Comparison of ENCODE assay signal across 8 cellular contexts in genomic region chr12:108618953-108619274, GRCh38. TPM values are rescaled to one million over a fixed set of nuclear protein-coding genes. Genes with fewer than 3 reads are reported as not detected.
DNase-seq lines count a peak whose midpoint lies in the region; ATAC-seq, FAIRE-seq and TF ChIP-seq lines count a peak whose summit lies in the region.
"Not testable (repeated sequence)": the region's sequence is repeated elsewhere in the genome, so short reads cannot be mapped to it uniquely, and the experiment has no call there.
"Had no signal": no experiment of that assay in that cellular context is flagged by ENCODE, and none has a peak within 500 bp of the region (broad histone marks: within the 10 kb centered on the region; RNA-seq: fewer than 3 reads in every experiment).

No MANE protein-coding gene starts in this region.

- peaks cover 16 to 24% of the 10 kb centered on the region in 2 experiments; a peak in 3 of 5 replicates for H3K4me1 ChIP-seq in K562 (replicated peaks in 1 of 2; ENCODE audit: control insufficient read depth in 2 of 2, insufficient read depth in 2 of 2, low read length in 2 of 2)

- not testable (repeated sequence) for TF ChIP-seq EP300 in K562 (IDR thresholded peaks at IDR 0.05; ENCODE audit: low read length)

- peak overlapping the region; percentile 84 for H3K27ac Mint-ChIP-seq in CD4-positive, alpha-beta T cell
- peak overlapping the region in 2 of 3 donors; percentile 74 to 96 for H3K27ac Mint-ChIP-seq in IgD-negative memory B cell
- H3K27ac Mint-ChIP-seq in T-helper 17 cell = peak overlapping the region; percentile 96
- H3K27ac Mint-ChIP-seq in activated T-cell treated with anti-CD3 and anti-CD28 coated beads, Interleukin-2, amount 50 U/mL, for 24 hours = peak overlapping the region; percentile 32
- peak overlapping the region; percentile 88 to 98 (median 95) for H3K27ac Mint-ChIP-seq in immature natural killer cell
- H3K27ac Mint-ChIP-seq in natural killer cell treated with Interleukin-12 subunit alpha and Interleukin-12 subunit beta and Interleukin-15 and Interleukin-18, amount 100 ng/mL, for 72 hours = peak overlapping the region; percentile 92 to 100

- CTCF ChIA-PET in CD4-positive, alpha-beta T cell (lab: Charles Lee) = interaction anchor here (1.1 to 7.0 kb wide), 10 partner anchors 13 to 186 kb away, joined by 3 to 128 read pairs (median 12); partner anchors contain the start of genes ISCU and SELPLG
- CTCF ChIA-PET in K562 (lab: Yijun Ruan, JAX; ENCODE audit: low intra/inter-chr PET ratio) = interaction anchor here (2.9 kb wide), 1 partner anchor 55 kb away, joined by 30 read pairs; the partner anchor contains the start of gene ISCU

- WGBS in K562 (ENCODE audit: insufficient coverage, low coverage, missing lambda C conversion rate) = 92% methylated on average over 4 of the region's 4 CpGs

- FAIRE-seq in K562 (lab: Jason Lieb, UNC) = not testable (repeated sequence)

- not testable (repeated sequence) for H3K9me1 ChIP-seq in K562 (ENCODE audit: control insufficient read depth, insufficient read depth, low read length)

- not testable (repeated sequence) for TF ChIP-seq RAD21 in K562 (CRISPR knock-in tag; conservative IDR thresholded peaks at IDR 0.05 in 1 of 2, IDR thresholded peaks at IDR 0.05 in 1 of 2)

- not testable (repeated sequence) for BruUV-seq in K562 (replicated peaks; lab: Mats Ljungman, UMichigan)

- intact Hi-C loops in CD4-positive, alpha-beta T cell (cut with DNase I, micrococcal nuclease) = loop anchor here (1.0 to 5.0 kb wide), 6 partner anchors 10 to 184 kb away; partner anchors contain the start of genes FICD (in 1 of the 2) and SELPLG (in 1 of the 2)
- intact Hi-C loops in K562 (cut with micrococcal nuclease) = loop anchor here (1.0 kb wide), 3 partner anchors 22 to 100 kb away; no protein-coding TSS in a partner anchor

- peak overlapping the region; percentile 80 for H3K27ac ChIP-seq in CD4-positive, alpha-beta T cell (ENCODE audit: low read depth, low read length)
- not testable (repeated sequence) for H3K27ac ChIP-seq in K562 (ENCODE audit: extremely low read depth, low read depth, low read length)

- not testable (repeated sequence) for H3K9me3 ChIP-seq in CD4-positive, alpha-beta T cell (ENCODE audit: control insufficient read depth, low read length); T-helper 17 cell (ENCODE audit: control insufficient read depth, low read length, poor library complexity, severe bottlenecking); K562 (replicated peaks; ENCODE audit: control insufficient read depth, insufficient read depth, low read depth, low read length)

- H3K27me3 ChIP-seq in CD4-positive, alpha-beta T cell (ENCODE audit: control insufficient read depth, insufficient read depth, low read length); K562 (ENCODE audit: control insufficient read depth in 2 of 2, insufficient read depth in 2 of 2, low read length in 2 of 2): not testable (repeated sequence)

- H3K9ac ChIP-seq in K562 (ENCODE audit: insufficient read depth in 1 of 2, low read depth in 2 of 2, low read length in 2 of 2) = not testable (repeated sequence)

- in situ Hi-C loops in K562 (cut with MboI) = loop anchor here (5.0 kb wide), 1 partner anchor 52 kb away; no protein-coding TSS in a partner anchor

- not testable (repeated sequence) for H3K4me3 Mint-ChIP-seq in CD4-positive, alpha-beta T cell; T-helper 17 cell; activated T-cell treated with anti-CD3 and anti-CD28 coated beads, Interleukin-2, amount 50 U/mL, for 24 hours
- H3K4me3 Mint-ChIP-seq in IgD-negative memory B cell (peak overlapping the region in 1 of 4 donors; percentile 55), immature natural killer cell (peak overlapping the region in 1 of 5 donors; percentile 63)
- peak overlapping the region; percentile 26 for H3K4me3 Mint-ChIP-seq in natural killer cell treated with Interleukin-12 subunit alpha and Interleukin-12 subunit beta and Interleukin-15 and Interleukin-18, amount 100 ng/mL, for 72 hours

- not testable (repeated sequence) for TF ChIP-seq CTCF in CD4-positive, alpha-beta T cell (IDR thresholded peaks at IDR 0.05); K562 (IDR thresholded peaks at IDR 0.05 in 2 of 3, conservative IDR thresholded peaks at IDR 0.05 in 1 of 3; ENCODE audit: insufficient read depth in 2 of 3, low read depth in 1 of 3, low read length in 3 of 3)

- H3K36me3 ChIP-seq in K562 (ENCODE audit: control insufficient read depth, insufficient read depth, low read length) = not testable (repeated sequence)

- not testable (repeated sequence) for H3K27me3 Mint-ChIP-seq in CD4-positive, alpha-beta T cell; IgD-negative memory B cell; T-helper 17 cell; activated T-cell treated with anti-CD3 and anti-CD28 coated beads, Interleukin-2, amount 50 U/mL, for 24 hours; natural killer cell treated with Interleukin-12 subunit alpha and Interleukin-12 subunit beta and Interleukin-15 and Interleukin-18, amount 100 ng/mL, for 72 hours
- peaks cover 4 to 10% (median 5%) of the 10 kb centered on the region in 3 donors for H3K27me3 Mint-ChIP-seq in immature natural killer cell (ENCODE audit: low read depth in 3 of 3)

- TF ChIP-seq POLR2A in K562 (conservative IDR thresholded peaks at IDR 0.05) = not testable (repeated sequence)

- POLR2A ChIA-PET in CD4-positive, alpha-beta T cell (lab: Charles Lee) = interaction anchor here (0.8 to 8.6 kb wide), 10 partner anchors 8 to 66 kb away, joined by 3 to 186 read pairs (median 16); partner anchors contain the start of genes ISCU, SART3 and SELPLG
- POLR2A ChIA-PET in K562 (lab: Yijun Ruan, JAX) = interaction anchor here (0.5 to 2.1 kb wide), 4 partner anchors 10 to 107 kb away, joined by 3 to 16 read pairs (median 3); no protein-coding TSS in a partner anchor

- DNase-seq in CD4-positive, alpha-beta T cell; T-helper 17 cell; activated T-cell treated with anti-CD3 and anti-CD28 coated beads, Interleukin-2, amount 50 U/mL, for 24 hours; K562 (ENCODE audit: extremely low read depth in 1 of 4, low spot score in 3 of 4); immature natural killer cell; natural killer cell treated with Interleukin-12 subunit alpha and Interleukin-12 subunit beta and Interleukin-15 and Interleukin-18, amount 100 ng/mL, for 72 hours (ENCODE audit: low spot score): not testable (repeated sequence)

- peaks cover 79% of the 10 kb centered on the region for H3K36me3 Mint-ChIP-seq in CD4-positive, alpha-beta T cell (ENCODE audit: low read depth)
- H3K36me3 Mint-ChIP-seq in IgD-negative memory B cell = not testable (repeated sequence)
- peaks cover 11% of the 10 kb centered on the region for H3K36me3 Mint-ChIP-seq in T-helper 17 cell (ENCODE audit: low read depth)
- H3K36me3 Mint-ChIP-seq in activated T-cell treated with anti-CD3 and anti-CD28 coated beads, Interleukin-2, amount 50 U/mL, for 24 hours (ENCODE audit: low read depth) = peaks cover 45% of the 10 kb centered on the region
- H3K36me3 Mint-ChIP-seq in immature natural killer cell = peaks cover 18 to 52% (median 28%) of the 10 kb centered on the region in 3 donors
- peaks cover 33% of the 10 kb centered on the region for H3K36me3 Mint-ChIP-seq in natural killer cell treated with Interleukin-12 subunit alpha and Interleukin-12 subunit beta and Interleukin-15 and Interleukin-18, amount 100 ng/mL, for 72 hours

- peaks cover 59% of the 10 kb centered on the region for H3K4me1 Mint-ChIP-seq in CD4-positive, alpha-beta T cell (ENCODE audit: low read depth)
- H3K4me1 Mint-ChIP-seq in IgD-negative memory B cell = peaks cover 26 to 46% (median 29%) of the 10 kb centered on the region in 3 donors
- H3K4me1 Mint-ChIP-seq in T-helper 17 cell = peaks cover 57% of the 10 kb centered on the region
- peaks cover 50% of the 10 kb centered on the region for H3K4me1 Mint-ChIP-seq in activated T-cell treated with anti-CD3 and anti-CD28 coated beads, Interleukin-2, amount 50 U/mL, for 24 hours (ENCODE audit: low read depth)
- peaks cover 80 to 88% of the 10 kb centered on the region in 2 donors for H3K4me1 Mint-ChIP-seq in immature natural killer cell
- peaks cover 71 to 84% of the 10 kb centered on the region in 2 donors for H3K4me1 Mint-ChIP-seq in natural killer cell treated with Interleukin-12 subunit alpha and Interleukin-12 subunit beta and Interleukin-15 and Interleukin-18, amount 100 ng/mL, for 72 hours (ENCODE audit: low read depth in 2 of 2)

- H3K4me3 ChIP-seq in K562 = not testable (repeated sequence)

- not testable (repeated sequence) for H3K9me3 Mint-ChIP-seq in CD4-positive, alpha-beta T cell; IgD-negative memory B cell; immature natural killer cell; natural killer cell treated with Interleukin-12 subunit alpha and Interleukin-12 subunit beta and Interleukin-15 and Interleukin-18, amount 100 ng/mL, for 72 hours
- peaks cover 12% of the 10 kb centered on the region for H3K9me3 Mint-ChIP-seq in activated T-cell treated with anti-CD3 and anti-CD28 coated beads, Interleukin-2, amount 50 U/mL, for 24 hours

- H2AFZ ChIP-seq in K562 (ENCODE audit: low read depth, low read length) = peak overlapping the region; percentile 43; the same call in 1 of the 2 replicates

- not testable (repeated sequence) for H3K79me2 ChIP-seq in K562 (ENCODE audit: control insufficient read depth, insufficient read depth, low read length)

- H3K4me2 ChIP-seq in K562 (ENCODE audit: insufficient read depth, low read length) = not testable (repeated sequence)

- H4K20me1 ChIP-seq in K562 (replicated peaks; ENCODE audit: control insufficient read depth, insufficient read depth, low read length) = not testable (repeated sequence)

- not testable (repeated sequence) for ATAC-seq in CD4-positive, alpha-beta T cell (ENCODE audit: poor library complexity); T-helper 17 cell; K562; natural killer cell treated with Interleukin-12 subunit alpha and Interleukin-12 subunit beta and Interleukin-15 and Interleukin-18, amount 100 ng/mL, for 72 hours

RNA-seq across cellular contexts. Expression of gene SELPLG, which starts 14.8 kb away (rescaled TPM):
- 10 to 100 TPM; 25.7 to 27.8 TPM for total RNA-seq in CD4-positive, alpha-beta T cell
- polyA plus RNA-seq in IgD-negative memory B cell = 37.0 TPM
- 100 to 1,000 TPM in 1 of 2 donors, 10 to 100 TPM in 1; 91.3 to 131 TPM for total RNA-seq in T-helper 17 cell
- total RNA-seq in K562 (2011; cell fraction: chromatin; rRNA removed; ENCODE audit: low replicate concordance) = 0.35 and 0.79 TPM in 2 replicates
- total RNA-seq in K562 (2011; cell fraction: nucleolus; rRNA removed) = 1.1 and 1.5 TPM in 2 replicates
- 0.59 and 0.69 TPM in 2 replicates for total RNA-seq in K562 (2011; cell fraction: nucleoplasm; rRNA removed)
- total RNA-seq in K562 (2014; rRNA removed) = 1.7 and 3.4 TPM in 2 replicates
- total RNA-seq in K562 (2014; rRNA removed; fragmentation: Illumina TruSeq; extraction: Trizol) = 0.54 and 0.76 TPM in 2 replicates
- 10.2 TPM in 2 replicates for total RNA-seq in K562 (2015; rRNA removed; fragmentation: Illumina TruSeq; extraction: Trizol)
- total RNA-seq in K562 (2021) = 2.2 and 2.5 TPM in 2 replicates
- 1.4 and 1.6 TPM in 2 replicates for polyA plus RNA-seq in K562 (2011; rRNA removed)
- polyA plus RNA-seq in K562 (2011; cell fraction: cytosol; rRNA removed) = 1.9 and 6.8 TPM in 2 replicates
- 0.60 and 0.92 TPM in 2 replicates for polyA plus RNA-seq in K562 (2011; cell fraction: nucleus; rRNA removed)
- 9.4 and 9.9 TPM in 2 replicates for polyA plus RNA-seq in K562 (2012)
- polyA plus RNA-seq in K562 (2014; fragmentation: Illumina TruSeq; extraction: Trizol) = 3.3 and 3.9 TPM in 2 replicates
- polyA plus RNA-seq in K562 (2014; fragmentation: Nextera tagmentation; extraction: Ambion mirVana) = under 1 TPM; 0.22 to 0.34 TPM
- 1.2 and 2.8 TPM in 2 replicates for polyA plus RNA-seq in K562 (2014; rRNA removed)
- polyA minus RNA-seq in K562 (2011; rRNA and poly(A)+ RNA removed) = 0.48 and 1.1 TPM in 2 replicates
- polyA minus RNA-seq in K562 (2011; cell fraction: cytosol; rRNA and poly(A)+ RNA removed) = 0.91 and 0.95 TPM in 2 replicates
- polyA minus RNA-seq in K562 (2011; cell fraction: nucleus; rRNA and poly(A)+ RNA removed) = 0.27 and 0.44 TPM in 2 replicates
- polyA plus RNA-seq in immature natural killer cell = 100 to 1,000 TPM; 429 to 815 (median 508) TPM
- 10 to 100 TPM; 26.5 to 34.6 TPM for total RNA-seq in natural killer cell treated with Interleukin-12 subunit alpha and Interleukin-12 subunit beta and Interleukin-15 and Interleukin-18, amount 100 ng/mL, for 72 hours
- total RNA-seq: NCI-H460 had no signal

RNA-seq across cellular contexts. Expression of gene TMEM119, which starts 21.0 kb away (rescaled TPM):
- 1 to 10 TPM; 2.1 to 2.6 TPM for total RNA-seq in CD4-positive, alpha-beta T cell
- 0.33 TPM for polyA plus RNA-seq in IgD-negative memory B cell
- 1 to 10 TPM; 3.9 to 5.0 TPM for total RNA-seq in T-helper 17 cell
- not detected in 2 replicates for total RNA-seq in K562 (2011; cell fraction: chromatin; rRNA removed; ENCODE audit: low replicate concordance)
- not detected in 2 replicates for total RNA-seq in K562 (2011; cell fraction: nucleolus; rRNA removed)
- total RNA-seq in K562 (2011; cell fraction: nucleoplasm; rRNA removed) = not detected in 2 replicates
- total RNA-seq in K562 (2014; rRNA removed) = not detected in 2 replicates
- total RNA-seq in K562 (2014; rRNA removed; fragmentation: Illumina TruSeq; extraction: Trizol) = not detected in 2 replicates
- total RNA-seq in K562 (2015; rRNA removed; fragmentation: Illumina TruSeq; extraction: Trizol) = not detected in 2 replicates
- 0.18 TPM in 1 of 2 replicates, not detected in the other for total RNA-seq in K562 (2021)
- not detected in 2 replicates for polyA plus RNA-seq in K562 (2011; rRNA removed)
- polyA plus RNA-seq in K562 (2011; cell fraction: cytosol; rRNA removed) = 0.01 TPM in 1 of 2 replicates, not detected in the other
- polyA plus RNA-seq in K562 (2011; cell fraction: nucleus; rRNA removed) = not detected in 2 replicates
- 0.11 TPM in 1 of 2 replicates, not detected in the other for polyA plus RNA-seq in K562 (2012)
- not detected in 2 replicates for polyA plus RNA-seq in K562 (2014; fragmentation: Illumina TruSeq; extraction: Trizol)
- not detected for polyA plus RNA-seq in K562 (2014; fragmentation: Nextera tagmentation; extraction: Ambion mirVana)
- not detected in 2 replicates for polyA plus RNA-seq in K562 (2014; rRNA removed)
- not detected in 2 replicates for polyA minus RNA-seq in K562 (2011; rRNA and poly(A)+ RNA removed)
- not detected in 2 replicates for polyA minus RNA-seq in K562 (2011; cell fraction: cytosol; rRNA and poly(A)+ RNA removed)
- polyA minus RNA-seq in K562 (2011; cell fraction: nucleus; rRNA and poly(A)+ RNA removed) = not detected in 2 replicates
- polyA plus RNA-seq in immature natural killer cell = under 1 TPM in 1 of 3 donors, not detected in 2; 0.47 TPM
- not detected for total RNA-seq in natural killer cell treated with Interleukin-12 subunit alpha and Interleukin-12 subunit beta and Interleukin-15 and Interleukin-18, amount 100 ng/mL, for 72 hours
- total RNA-seq: NCI-H460 had no signal

RNA-seq across cellular contexts. Expression of gene ISCU, which starts 56.5 kb away (rescaled TPM):
- total RNA-seq in CD4-positive, alpha-beta T cell = 100 to 1,000 TPM; 269 to 270 TPM
- polyA plus RNA-seq in IgD-negative memory B cell (488 TPM), K562 (2011; rRNA removed) (80.9 and 89.6 TPM in 2 replicates), K562 (2014; fragmentation: Illumina TruSeq; extraction: Trizol) (69.4 and 77.7 TPM in 2 replicates), K562 (2014; fragmentation: Nextera tagmentation; extraction: Ambion mirVana) (10 to 100 TPM; 15.9 to 19.8 TPM), K562 (2014; rRNA removed) (84.7 and 86.8 TPM in 2 replicates), immature natural killer cell (100 to 1,000 TPM; 159 to 211 (median 178) TPM)
- total RNA-seq in T-helper 17 cell (100 to 1,000 TPM; 139 to 177 TPM), K562 (2014; rRNA removed) (92.5 and 136 TPM in 2 replicates), K562 (2014; rRNA removed; fragmentation: Illumina TruSeq; extraction: Trizol) (74.2 and 77.5 TPM in 2 replicates), K562 (2015; rRNA removed; fragmentation: Illumina TruSeq; extraction: Trizol) (75.6 and 77.3 TPM in 2 replicates), K562 (2021) (67.8 and 68.7 TPM in 2 replicates)
- total RNA-seq in K562 (2011; cell fraction: chromatin; rRNA removed; ENCODE audit: low replicate concordance) = 50.8 and 64.7 TPM in 2 replicates
- total RNA-seq in K562 (2011; cell fraction: nucleolus; rRNA removed) = 37.6 and 42.7 TPM in 2 replicates
- 58.2 and 69.2 TPM in 2 replicates for total RNA-seq in K562 (2011; cell fraction: nucleoplasm; rRNA removed)
- polyA plus RNA-seq in K562 (2011; cell fraction: cytosol; rRNA removed) = 36.5 and 59.5 TPM in 2 replicates
- polyA plus RNA-seq in K562 (2011; cell fraction: nucleus; rRNA removed) = 120 and 177 TPM in 2 replicates
- polyA plus RNA-seq in K562 (2012) = 76.7 and 87.8 TPM in 2 replicates
- polyA minus RNA-seq in K562 (2011; rRNA and poly(A)+ RNA removed) = 65.3 and 73.2 TPM in 2 replicates
- 16.6 and 26.3 TPM in 2 replicates for polyA minus RNA-seq in K562 (2011; cell fraction: cytosol; rRNA and poly(A)+ RNA removed)
- 25.0 and 57.6 TPM in 2 replicates for polyA minus RNA-seq in K562 (2011; cell fraction: nucleus; rRNA and poly(A)+ RNA removed)
- 10 to 100 TPM; 66.1 to 85.3 TPM for total RNA-seq in natural killer cell treated with Interleukin-12 subunit alpha and Interleukin-12 subunit beta and Interleukin-15 and Interleukin-18, amount 100 ng/mL, for 72 hours

RNA-seq across cellular contexts. Expression of gene SART3, which starts 57.9 kb away (rescaled TPM):
- total RNA-seq in CD4-positive, alpha-beta T cell = 100 to 1,000 TPM in 1 of 2 experiments, 10 to 100 TPM in 1; 95.1 to 104 TPM
- 51.9 TPM for polyA plus RNA-seq in IgD-negative memory B cell
- total RNA-seq in T-helper 17 cell = 100 to 1,000 TPM in 1 of 2 donors, 10 to 100 TPM in 1; 85.3 to 107 TPM
- 295 and 336 TPM in 2 replicates for total RNA-seq in K562 (2011; cell fraction: chromatin; rRNA removed; ENCODE audit: low replicate concordance)
- 193 and 203 TPM in 2 replicates for total RNA-seq in K562 (2011; cell fraction: nucleolus; rRNA removed)
- total RNA-seq in K562 (2011; cell fraction: nucleoplasm; rRNA removed) = 258 and 314 TPM in 2 replicates
- 167 and 396 TPM in 2 replicates for total RNA-seq in K562 (2014; rRNA removed)
- 64.7 and 66.7 TPM in 2 replicates for total RNA-seq in K562 (2014; rRNA removed; fragmentation: Illumina TruSeq; extraction: Trizol)
- total RNA-seq in K562 (2015; rRNA removed; fragmentation: Illumina TruSeq; extraction: Trizol) = 103 and 104 TPM in 2 replicates
- total RNA-seq in K562 (2021) = 63.2 and 72.6 TPM in 2 replicates
- 32.1 and 33.7 TPM in 2 replicates for polyA plus RNA-seq in K562 (2011; rRNA removed)
- polyA plus RNA-seq in K562 (2011; cell fraction: cytosol; rRNA removed) = 11.9 and 18.3 TPM in 2 replicates
- 128 and 132 TPM in 2 replicates for polyA plus RNA-seq in K562 (2011; cell fraction: nucleus; rRNA removed)
- polyA plus RNA-seq in K562 (2012) = 43.0 and 62.6 TPM in 2 replicates
- 54.4 and 56.7 TPM in 2 replicates for polyA plus RNA-seq in K562 (2014; fragmentation: Illumina TruSeq; extraction: Trizol)
- 1 to 10 TPM; 8.9 to 9.9 TPM for polyA plus RNA-seq in K562 (2014; fragmentation: Nextera tagmentation; extraction: Ambion mirVana)
- polyA plus RNA-seq in K562 (2014; rRNA removed) = 52.6 and 58.4 TPM in 2 replicates
- 73.9 and 94.6 TPM in 2 replicates for polyA minus RNA-seq in K562 (2011; rRNA and poly(A)+ RNA removed)
- polyA minus RNA-seq in K562 (2011; cell fraction: cytosol; rRNA and poly(A)+ RNA removed) = 27.6 and 31.6 TPM in 2 replicates
- 152 and 195 TPM in 2 replicates for polyA minus RNA-seq in K562 (2011; cell fraction: nucleus; rRNA and poly(A)+ RNA removed)
- polyA plus RNA-seq in immature natural killer cell = 10 to 100 TPM; 21.5 to 51.1 (median 30.5) TPM
- total RNA-seq in natural killer cell treated with Interleukin-12 subunit alpha and Interleukin-12 subunit beta and Interleukin-15 and Interleukin-18, amount 100 ng/mL, for 72 hours = 100 to 1,000 TPM; 105 to 127 TPM

Comparison
In these comparisons a context has a peak if more than half of its experiments do, and no peak if none do; other contexts are left out.
1. H3K27ac Mint-ChIP-seq: peak in every context shown above with its lines; median percentile 96 in T-helper 17 cell; 96 in natural killer cell treated with Interleukin-12 subunit alpha and Interleukin-12 subunit beta and Interleukin-15 and Interleukin-18, amount 100 ng/mL, for 72 hours; 95 in immature natural killer cell; 85 in IgD-negative memory B cell; 84 in CD4-positive, alpha-beta T cell; 32 in activated T-cell treated with anti-CD3 and anti-CD28 coated beads, Interleukin-2, amount 50 U/mL, for 24 hours.